Comparison of ENCODE assay signal across 34 cellular contexts in genomic region chr5:146513462-146513861, GRCh38. TPM values are rescaled to one million over a fixed set of nuclear protein-coding genes. Genes with fewer than 3 reads are reported as not detected.
"Had no signal": no experiment of that assay in that cellular context is flagged by ENCODE, and none has a peak within 500 bp of the region (broad histone marks: within the 10 kb centered on the region; RNA-seq: fewer than 3 reads in every experiment).

No MANE protein-coding gene starts in this region.

- ATAC-seq: naive thymus-derived CD4-positive, alpha-beta T cell; natural killer cell treated with Interleukin-12 subunit alpha and Interleukin-12 subunit beta and Interleukin-15 and Interleukin-18, amount 100 ng/mL, for 72 hours; right lobe of liver; stimulated activated naive B cell treated with anti-CD40 and anti-IgM and Interleukin-4, amounts not matched to agents 10 μg/mL and 1 μg/mL and 100 μg/mL, for 72 hours; stimulated activated naive CD8-positive, alpha-beta T cell treated with anti-CD3 and anti-CD28 coated beads, Interleukin-15, Interleukin-2, amounts not matched to agents 100 U/mL and 50 U/mL, for 24 hours had no signal

- H3K27ac Mint-ChIP-seq: mesothelial cell of epicardium; natural killer cell treated with Interleukin-12 subunit alpha and Interleukin-12 subunit beta and Interleukin-15 and Interleukin-18, amount 100 ng/mL, for 72 hours; progenitor cell of endocrine pancreas; stimulated activated naive B cell treated with anti-CD40 and anti-IgM and Interleukin-4, amounts not matched to agents 10 μg/mL and 1 μg/mL and 100 μg/mL, for 72 hours had no signal

- DNase-seq: hypothalamus; immature natural killer cell; kidney; left ventricle myocardium inferior; mesendoderm; naive thymus-derived CD4-positive, alpha-beta T cell; ovary; right lobe of liver; stimulated activated CD4-positive, alpha-beta T cell treated with anti-CD3 and anti-CD28 coated beads, Interleukin-1b, Interleukin-23, amount 100 ng/mL, for 48 hours; stimulated activated CD4-positive, alpha-beta T cell treated with anti-CD3 and anti-CD28 coated beads, Interleukin-2, amount 100 ng/mL, for 48 hours; stimulated activated CD4-positive, alpha-beta T cell treated with anti-CD3 and anti-CD28 coated beads, Interleukin-4, amount 100 ng/mL, for 4 hours; stimulated activated CD8-positive, alpha-beta memory T cell treated with anti-CD3 and anti-CD28 coated beads, Interleukin-4, amount 100 ng/mL, for 48 hours; stimulated activated naive B cell treated with anti-CD40 and anti-IgM and Interleukin-4, amounts not matched to agents 10 μg/mL and 1 μg/mL and 100 μg/mL, for 72 hours; stimulated activated naive CD8-positive, alpha-beta T cell treated with anti-CD3 and anti-CD28 coated beads, Interleukin-15, Interleukin-2, amounts not matched to agents 100 U/mL and 50 U/mL, for 24 hours; stomach; testis; thyroid gland; transverse colon; upper lobe of left lung had no signal

- H3K4me3 Mint-ChIP-seq: immature natural killer cell; mesothelial cell of epicardium; naive thymus-derived CD4-positive, alpha-beta T cell; natural killer cell treated with Interleukin-12 subunit alpha and Interleukin-12 subunit beta and Interleukin-15 and Interleukin-18, amount 100 ng/mL, for 72 hours; stimulated activated naive B cell treated with anti-CD40 and anti-IgM and Interleukin-4, amounts not matched to agents 10 μg/mL and 1 μg/mL and 100 μg/mL, for 72 hours had no signal

- H3K27me3 Mint-ChIP-seq: natural killer cell treated with Interleukin-12 subunit alpha and Interleukin-12 subunit beta and Interleukin-15 and Interleukin-18, amount 100 ng/mL, for 72 hours; progenitor cell of endocrine pancreas; stimulated activated naive B cell treated with anti-CD40 and anti-IgM and Interleukin-4, amounts not matched to agents 10 μg/mL and 1 μg/mL and 100 μg/mL, for 72 hours had no signal

- H3K9me3 Mint-ChIP-seq: immature natural killer cell; mesothelial cell of epicardium; naive thymus-derived CD4-positive, alpha-beta T cell; natural killer cell treated with Interleukin-12 subunit alpha and Interleukin-12 subunit beta and Interleukin-15 and Interleukin-18, amount 100 ng/mL, for 72 hours; stimulated activated naive B cell treated with anti-CD40 and anti-IgM and Interleukin-4, amounts not matched to agents 10 μg/mL and 1 μg/mL and 100 μg/mL, for 72 hours had no signal

- H3K4me1 Mint-ChIP-seq: immature natural killer cell had no signal

RNA-seq across cellular contexts. Expression of gene GPR151, which starts 2.5 kb away (rescaled TPM):
- total RNA-seq: kidney; left ventricle myocardium inferior; lower leg skin; lung; mesothelial cell of epicardium; mononuclear cell; myocyte; naive thymus-derived CD4-positive, alpha-beta T cell; natural killer cell treated with Interleukin-12 subunit alpha and Interleukin-12 subunit beta and Interleukin-15 and Interleukin-18, amount 100 ng/mL, for 72 hours; omental fat pad; ovary; progenitor cell of endocrine pancreas; pulmonary artery endothelial cell; renal cortical epithelial cell; right atrium auricular region; right lobe of liver; skeletal muscle tissue; smooth muscle cell; stomach; testis; thyroid gland; transverse colon; upper lobe of left lung; urinary bladder; vagina had no signal
